8 cellular contexts compared by ENCODE assay signal in genomic region chr17:21126645-21127507, GRCh38. TPM values are rescaled to one million over a fixed set of nuclear protein-coding genes. Genes with fewer than 3 reads are reported as not detected.
DNase-seq lines count a peak whose midpoint lies in the region; ATAC-seq, FAIRE-seq and TF ChIP-seq lines count a peak whose summit lies in the region.

A gene with protein sequence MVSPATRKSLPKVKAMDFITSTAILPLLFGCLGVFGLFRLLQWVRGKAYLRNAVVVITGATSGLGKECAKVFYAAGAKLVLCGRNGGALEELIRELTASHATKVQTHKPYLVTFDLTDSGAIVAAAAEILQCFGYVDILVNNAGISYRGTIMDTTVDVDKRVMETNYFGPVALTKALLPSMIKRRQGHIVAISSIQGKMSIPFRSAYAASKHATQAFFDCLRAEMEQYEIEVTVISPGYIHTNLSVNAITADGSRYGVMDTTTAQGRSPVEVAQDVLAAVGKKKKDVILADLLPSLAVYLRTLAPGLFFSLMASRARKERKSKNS (plus strand): TSS chr17:21126964. CDS start chr17:21126972, 8 bp downstream.

- intact Hi-C loops in kidney (cut with DNase I), result loop anchor here (5.0 kb wide), 1 partner anchor 385 kb away; no protein-coding TSS in a partner anchor

- peak within 1 kb of the TSS; percentile 92 to 97 for H3K27ac ChIP-seq in kidney (ENCODE audit: low read depth in 2 of 2, low read length in 2 of 2)

- FAIRE-seq in kidney (lab: Jason Lieb, UNC), result peak; percentile 25

- peak within 1 kb of the TSS; percentile 91 to 95 for H3K9ac ChIP-seq in kidney (ENCODE audit: low read length in 2 of 2)

- no peaks in the 10 kb centered on the region for H3K9me3 ChIP-seq in kidney (ENCODE audit: control insufficient read depth in 1 of 2, low read length in 2 of 2)

- no peaks in the 10 kb centered on the region for H3K36me3 ChIP-seq in kidney (ENCODE audit: control insufficient read depth in 1 of 2, insufficient read depth in 2 of 2, low read length in 2 of 2)

- ATAC-seq in GM19035 (IDR thresholded peaks at IDR 0.05; ENCODE audit: unreplicated experiment) (peak; percentile 93), HG03354 (IDR thresholded peaks at IDR 0.05; ENCODE audit: poor library complexity, severe bottlenecking, unreplicated experiment) (peak; percentile 93)

- DNase-seq in AG10803 (ENCODE audit: low read depth) (peak; percentile 85), NCI-H446 treated with DMSO at 0.1 percent for 48 hours (lab: John Stamatoyannopoulos, UW) (peak; percentile 78), cerebellum (ENCODE audit: low spot score) (peak; percentile 97), kidney (peak; percentile 99)
- DNase-seq in activated CD4-positive, alpha-beta T cell treated with anti-CD3 and anti-CD28 coated beads for 1 hour, result peak; percentile 96
- peak; percentile 99 for DNase-seq in stimulated activated CD4-positive, alpha-beta T cell treated with anti-CD3 and anti-CD28 coated beads, Interleukin-15, amount 100 ng/mL, for 24 hours

- peaks cover 10 to 11% of the 10 kb centered on the region in 2 donors for H3K4me1 ChIP-seq in kidney (ENCODE audit: control insufficient read depth in 1 of 2, insufficient read depth in 1 of 2, low read depth in 1 of 2, low read length in 2 of 2)

- H3K4me3 ChIP-seq in AG10803 (ENCODE audit: low read length) (peak within 1 kb of the TSS; percentile 98), kidney (ENCODE audit: low read length in 2 of 2) (peak within 1 kb of the TSS; percentile 78 to 85)

- TF ChIP-seq CTCF in AG10803 (conservative IDR thresholded peaks at IDR 0.05; ENCODE audit: low read length), result peak; percentile 6; the same call in 1 of the 2 replicates
- peak; percentile 3 for TF ChIP-seq CTCF in kidney (IDR thresholded peaks at IDR 0.05; ENCODE audit: borderline replicate concordance, extremely low read depth, insufficient read depth)

RNA-seq across cellular contexts. Expression of the gene that starts here (rescaled TPM):
- total RNA-seq in cerebellum, result 12.8 TPM
- total RNA-seq in kidney, result 19.9 TPM
- polyA plus RNA-seq in kidney (ENCODE audit: insufficient read depth, low read depth, low replicate concordance), result 58.8 TPM

Comparison
In these comparisons a context has a peak if more than half of its experiments do, and no peak if none do; other contexts are left out.
1. Peak in every context shown above with its lines: DNase-seq, ATAC-seq, H3K4me3 ChIP-seq and H3K27ac ChIP-seq.